ENCODE assay signal across 23 cellular contexts in the genomic region with DNA sequence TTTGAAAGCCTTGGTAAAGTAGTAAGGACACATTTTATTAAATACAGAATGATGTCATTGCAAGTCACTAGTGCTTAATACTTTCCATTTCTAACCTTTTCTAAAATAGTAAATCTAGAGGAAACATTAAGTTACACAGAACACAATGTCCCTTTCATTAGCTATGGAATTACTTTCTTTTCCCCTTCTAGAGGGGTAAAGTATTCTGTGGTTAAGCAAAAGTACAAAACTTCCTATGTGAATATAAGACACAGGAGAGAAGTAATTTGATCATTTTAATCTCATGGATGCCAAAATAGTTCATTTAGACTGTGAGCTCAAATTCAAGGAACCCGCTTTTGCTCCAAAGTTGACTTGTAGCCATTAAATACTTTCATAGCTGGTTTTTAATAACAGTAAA. TPM values are rescaled to one million over a fixed set of nuclear protein-coding genes. Genes with fewer than 3 reads are reported as not detected.
DNase-seq lines count a peak whose midpoint lies in the region; ATAC-seq and TF ChIP-seq lines count a peak whose summit lies in the region.
"Had no signal": no experiment of that assay in that cellular context is flagged by ENCODE, and none has a peak within 500 bp of the region (broad histone marks: within the 10 kb centered on the region; RNA-seq: fewer than 3 reads in every experiment).

No MANE protein-coding gene starts in this region.

- no peaks in the 10 kb centered on the region for H3K4me1 Mint-ChIP-seq in activated T-helper 17 cell treated with anti-CD3 and anti-CD28 coated beads, Interleukin-2, amount 50 U/mL, for 72 hours
- H3K4me1 Mint-ChIP-seq: CD4-positive, CD25-positive, alpha-beta regulatory T cell; CD8-positive, alpha-beta memory T cell had no signal

- H3K9me3 Mint-ChIP-seq in activated T-helper 17 cell treated with anti-CD3 and anti-CD28 coated beads, Interleukin-2, amount 50 U/mL, for 72 hours, result no peaks in the 10 kb centered on the region

- in situ Hi-C loops in astrocyte of the spinal cord (cut with HindIII; ENCODE audit: low sequenced_read_pairs), result no loop called here

- H3K9me2 ChIP-seq in hepatocyte (replicated peaks; ENCODE audit: insufficient read depth), result no peaks in the 10 kb centered on the region

- no peaks in the 10 kb centered on the region for H3K4me1 ChIP-seq in HEK293 (ENCODE audit: control insufficient read depth, insufficient read depth, low read length)
- H3K4me1 ChIP-seq in SJCRH30, result peaks cover 9% of the 10 kb centered on the region
- H3K4me1 ChIP-seq in hepatocyte (ENCODE audit: insufficient read depth), result no peaks in the 10 kb centered on the region
- H3K4me1 ChIP-seq: Caco-2 had no signal

- no peaks in the 10 kb centered on the region for H3K9me3 ChIP-seq in HEK293 (ENCODE audit: control insufficient read depth, insufficient read depth, low read depth, low read length)
- H3K9me3 ChIP-seq in SJCRH30 (replicated peaks), result no peaks in the 10 kb centered on the region
- H3K9me3 ChIP-seq in hepatocyte (ENCODE audit: low read depth), result no peaks in the 10 kb centered on the region
- H3K9me3 ChIP-seq: BE2C, Caco-2 had no signal

- H3K36me3 Mint-ChIP-seq in activated T-helper 17 cell treated with anti-CD3 and anti-CD28 coated beads, Interleukin-2, amount 50 U/mL, for 72 hours (ENCODE audit: low read depth), result no peaks in the 10 kb centered on the region
- H3K36me3 Mint-ChIP-seq: CD4-positive, CD25-positive, alpha-beta regulatory T cell; CD8-positive, alpha-beta memory T cell had no signal

- no peak overlapping the region for H2AFZ ChIP-seq in hepatocyte

- H3K4me3 ChIP-seq in HEK293 (ENCODE audit: low read depth, low read length) (no peak overlapping the region), SJCRH30 (no peak overlapping the region), astrocyte of the spinal cord (ENCODE audit: low read depth, low read length) (no peak overlapping the region), hepatocyte (no peak overlapping the region)
- H3K4me3 ChIP-seq: K562 had no signal

- no peak overlapping the region for H3K4me3 Mint-ChIP-seq in activated T-helper 17 cell treated with anti-CD3 and anti-CD28 coated beads, Interleukin-2, amount 50 U/mL, for 72 hours
- H3K4me3 Mint-ChIP-seq: CD4-positive, CD25-positive, alpha-beta regulatory T cell; CD8-positive, alpha-beta memory T cell had no signal

- CTCF ChIA-PET in HEK293 (lab: Yijun Ruan, JAX), result interaction anchor here (0.6 kb wide), 1 partner anchor 66 kb away, joined by 3 read pairs; no protein-coding TSS in a partner anchor

- no peak overlapping the region for H3K4me2 ChIP-seq in hepatocyte

- H4K20me1 ChIP-seq in hepatocyte (ENCODE audit: insufficient read depth, poor library complexity, severe bottlenecking), result no peaks in the 10 kb centered on the region

- H3K27ac ChIP-seq in HEK293 (ENCODE audit: extremely low read depth, low read depth, low read length) (no peak overlapping the region), SJCRH30 (peak overlapping the region; percentile 6; the same call in 1 of the 2 replicates), hepatocyte (no peak overlapping the region)
- H3K27ac ChIP-seq: HL-60 had no signal

- H3K27me3 Mint-ChIP-seq in activated T-helper 17 cell treated with anti-CD3 and anti-CD28 coated beads, Interleukin-2, amount 50 U/mL, for 72 hours, result no peaks in the 10 kb centered on the region
- H3K27me3 Mint-ChIP-seq: CD4-positive, CD25-positive, alpha-beta regulatory T cell; CD8-positive, alpha-beta memory T cell had no signal

- DNase-seq in SJCRH30, result peak in 1 of 2 experiments; percentile 54
- peak; percentile 45 for DNase-seq in astrocyte of the spinal cord (ENCODE audit: low read depth, low spot score)
- peak; percentile 2 for DNase-seq in iris pigment epithelial cell (ENCODE audit: low read depth)
- DNase-seq in hepatocyte (ENCODE audit: low spot score), result no peak
- no peak for DNase-seq in stimulated activated CD4-positive, alpha-beta T cell treated with anti-CD3 and anti-CD28 coated beads, Interleukin-4, amount 100 ng/mL, for 1 hour
- DNase-seq: ACHN; BE2C; C1 segment of cervical spinal cord; Caco-2; CD4-positive, CD25-positive, alpha-beta regulatory T cell; CD8-positive, alpha-beta memory T cell; DMS79 treated with DMSO at 0.1 percent for 48 hours; GF-D8; GOT3; H7; IMR-90 had no signal

- WGBS in hepatocyte (ENCODE audit: low lambda C conversion rate, missing lambda C conversion rate), result 82% methylated on average over 1 of the region's 1 CpG

- POLR2A ChIA-PET in HEK293 (lab: Yijun Ruan, JAX), result no interaction called here

- H3K27ac Mint-ChIP-seq in activated T-helper 17 cell treated with anti-CD3 and anti-CD28 coated beads, Interleukin-2, amount 50 U/mL, for 72 hours, result no peak overlapping the region
- H3K27ac Mint-ChIP-seq: CD4-positive, CD25-positive, alpha-beta regulatory T cell; CD8-positive, alpha-beta memory T cell had no signal

- H3K27me3 ChIP-seq in SJCRH30 (no peaks in the 10 kb centered on the region), hepatocyte (no peaks in the 10 kb centered on the region)
- H3K27me3 ChIP-seq: BE2C had no signal

- ATAC-seq in activated T-helper 17 cell treated with anti-CD3 and anti-CD28 coated beads, Interleukin-2, amount 50 U/mL, for 72 hours (replicated peaks), result no peak
- no peak for ATAC-seq in HG02870 (IDR thresholded peaks at IDR 0.05; ENCODE audit: unreplicated experiment)
- ATAC-seq: HCT116, K562 had no signal

- TF ChIP-seq CTCF in HEK293 (tag by site-specific recombination; IDR thresholded peaks at IDR 0.05), result no peak
- TF ChIP-seq CTCF in astrocyte of the spinal cord (IDR thresholded peaks at IDR 0.05; ENCODE audit: low read depth, low read length), result no peak
- TF ChIP-seq CTCF in hepatocyte (IDR thresholded peaks at IDR 0.05; ENCODE audit: poor library complexity), result no peak

- no peaks in the 10 kb centered on the region for H3K36me3 ChIP-seq in HEK293 (ENCODE audit: control insufficient read depth in 2 of 2, insufficient read depth in 1 of 2, low read length in 2 of 2)
- no peaks in the 10 kb centered on the region for H3K36me3 ChIP-seq in SJCRH30
- no peaks in the 10 kb centered on the region for H3K36me3 ChIP-seq in hepatocyte (replicated peaks; ENCODE audit: insufficient read depth, low read depth)
- H3K36me3 ChIP-seq: BE2C had no signal

- H3K79me2 ChIP-seq in hepatocyte, result no peaks in the 10 kb centered on the region

TF ChIP-seq in HEK293, 187 proteins besides CTCF, POLR2A, EP300 and RAD21:
- TF ChIP-seq PRDM1 (tag by site-specific recombination; IDR thresholded peaks at IDR 0.05) (0 out of 2 replicates have a peak, but pooled peaks have one; percentile 6), GFI1B (tag by site-specific recombination; IDR thresholded peaks at IDR 0.05) (no peak)

RNA-seq across cellular contexts. Expression of a gene that starts 49.8 kb away (rescaled TPM):
- 0.48 and 0.53 TPM in 2 replicates for total RNA-seq in SJCRH30 (2014; rRNA removed; shearing (Covaris generic))
- total RNA-seq in hepatocyte, result 9.7 and 14.0 TPM in 2 replicates
- 7.0 and 13.3 TPM in 2 replicates for polyA plus RNA-seq in hepatocyte
- not detected for total RNA-seq in activated T-helper 17 cell treated with anti-CD3 and anti-CD28 coated beads, Interleukin-2, amount 50 U/mL, for 72 hours
- total RNA-seq: CD4-positive, CD25-positive, alpha-beta regulatory T cell; CD8-positive, alpha-beta memory T cell; HT1080 had no signal
- polyA plus RNA-seq: CD4-positive, CD25-positive, alpha-beta regulatory T cell; CD8-positive, alpha-beta memory T cell had no signal

Comparison
In these comparisons a context has a peak if more than half of its experiments do, and no peak if none do; other contexts are left out.
1. DNase-seq: peak in astrocyte of the spinal cord (single experiment) and iris pigment epithelial cell (single experiment); none in hepatocyte (single experiment) and stimulated activated CD4-positive, alpha-beta T cell treated with anti-CD3 and anti-CD28 coated beads, Interleukin-4, amount 100 ng/mL, for 1 hour (single experiment).